In the genomic region with DNA sequence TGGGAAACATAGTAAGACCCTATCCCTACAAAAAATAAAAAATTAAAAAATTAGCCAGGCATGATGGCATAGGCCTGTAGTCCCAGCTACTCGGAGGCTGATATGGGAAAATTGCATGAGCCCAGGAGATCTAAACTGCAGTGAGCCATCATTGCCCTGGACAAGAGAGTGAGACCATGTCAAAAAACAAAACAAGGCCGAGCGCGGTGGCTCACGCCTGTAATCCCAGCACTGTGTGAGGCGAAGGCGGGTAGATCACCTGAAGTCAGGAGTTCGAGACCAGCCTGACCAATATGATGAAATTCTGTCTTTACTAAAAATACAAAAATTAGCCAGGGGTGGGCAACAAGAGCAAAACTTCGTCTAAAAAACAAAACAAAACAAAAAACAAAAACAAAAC, we compare ENCODE assay signal across 39 cellular contexts. TPM values are rescaled to one million over a fixed set of nuclear protein-coding genes. Genes with fewer than 3 reads are reported as not detected.
"Had no signal": no experiment of that assay in that cellular context is flagged by ENCODE, and none has a peak within 500 bp of the region (broad histone marks: within the 10 kb centered on the region; RNA-seq: fewer than 3 reads in every experiment).

No MANE protein-coding gene starts in this region.

- H3K9ac ChIP-seq: KMS-11 had no signal

- DNase-seq: Kasumi-1, KG1, MG63, MM.1S, MV-4-11, NCI-H1048, NCI-H1092, NCI-H1092 treated with DMSO at 0.1 percent for 48 hours, NCI-H1105, NCI-H1105 treated with DMSO at 0.1 percent for 48 hours, NCI-H1417, NCI-H1417 treated with DMSO at 0.1 percent for 48 hours, NCI-H1436, NCI-H1436 treated with DMSO at 0.1 percent for 48 hours, NCI-H146, NCI-H1694, NCI-H1694 treated with DMSO at 0.1 percent for 48 hours, NCI-H187, NCI-H187 treated with DMSO at 0.1 percent for 48 hours, NCI-H1930, NCI-H2029, NCI-H2029 treated with DMSO at 0.1 percent for 48 hours, NCI-H2081, NCI-H2081 treated with DMSO at 0.1 percent for 48 hours, NCI-H2107, NCI-H2171, NCI-H2171 treated with DMSO at 0.1 percent for 48 hours, NCI-H2227 treated with DMSO at 0.1 percent for 48 hours, NCI-H226, NCI-H345, NCI-H446, NCI-H446 treated with DMSO at 0.1 percent for 48 hours, NCI-H510A, NCI-H510A treated with DMSO at 0.1 percent for 48 hours had no signal

- H3K4me3 ChIP-seq: MG63 had no signal

- H3K36me3 ChIP-seq: MG63 had no signal

- H3K27me3 ChIP-seq: MG63 had no signal

- H3K9me3 ChIP-seq: MG63 had no signal

- H3K27ac ChIP-seq: KMS-11 had no signal

- H3K4me2 ChIP-seq: KMS-11 had no signal

RNA-seq across cellular contexts. Expression of gene FAM186A, which starts 51.6 kb away (rescaled TPM):
- total RNA-seq: LHCN-M2, M059J, MCF 10A, NCI-H460 had no signal
